In the genomic region with DNA sequence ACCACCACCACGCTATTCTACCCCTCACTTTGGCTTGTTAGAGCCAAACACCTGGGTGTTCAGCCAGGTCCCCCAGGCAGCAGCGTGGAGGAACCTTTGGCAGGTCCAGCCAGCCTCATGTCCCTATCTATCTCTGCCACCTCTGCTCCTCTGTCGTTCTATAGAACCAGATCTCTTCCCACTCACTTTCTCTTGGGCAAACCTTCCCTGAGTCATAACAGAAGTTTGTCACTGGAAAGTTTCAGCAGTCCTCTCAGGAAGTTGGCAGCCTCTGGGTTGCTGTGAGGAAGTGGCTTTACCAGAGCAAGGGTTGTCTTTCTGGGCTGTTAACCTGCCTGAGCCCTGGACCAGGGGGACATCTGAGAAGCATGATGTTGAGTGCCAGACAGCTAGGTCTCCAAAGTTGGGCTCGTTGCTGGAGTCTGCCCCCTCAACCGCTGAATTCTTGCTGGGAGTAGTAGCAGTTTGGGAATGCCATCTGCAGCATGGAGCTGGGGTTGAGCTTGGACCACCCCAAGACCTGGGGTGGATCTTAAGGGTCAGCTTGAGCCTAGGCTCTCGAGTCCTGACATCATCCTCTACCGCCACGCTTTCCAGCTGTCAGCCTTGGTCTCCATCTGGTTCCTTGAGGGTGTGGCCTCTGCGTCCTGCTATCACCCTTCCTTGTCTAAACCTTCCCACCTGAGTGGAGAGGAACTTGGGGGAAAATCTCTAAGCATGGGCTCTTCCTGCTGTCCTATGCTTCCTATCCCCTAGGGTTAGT, we compare ENCODE assay signal across 8 cellular contexts.
A peak's percentile ranks its signal among the peaks of the same experiment; 100 is the strongest.
DNase-seq lines count a peak whose midpoint lies in the region; TF ChIP-seq lines count a peak whose summit lies in the region.

No MANE protein-coding gene starts in this region.

- no peaks in the 10 kb centered on the region for H3K9me3 ChIP-seq in iPS-18c (ENCODE audit: control insufficient read depth, insufficient read depth, low read length)

- DNase-seq in NK-92 treated with Interleukin-12 subunit alpha and Interleukin-12 subunit beta, amount 100 ng/mL, for 24 hours (lab: John Stamatoyannopoulos, UW) = peak; percentile 33
- DNase-seq in NK-92 (lab: John Stamatoyannopoulos, UW; ENCODE audit: unreplicated experiment) (no peak), NOMO-1 (lab: John Stamatoyannopoulos, UW; ENCODE audit: unreplicated experiment in 2 of 2) (peak; percentile 39 to 46), amniotic epithelial cell (ENCODE audit: low read depth) (peak; percentile 54), NCI-H2196 (lab: John Stamatoyannopoulos, UW; ENCODE audit: unreplicated experiment) (no peak), GM10248 (ENCODE audit: extremely low spot score) (no peak)
- DNase-seq in stimulated activated CD4-positive, alpha-beta T cell treated with anti-CD3 and anti-CD28 coated beads, Interleukin-4, amount 100 ng/mL, for 24 hours = peak; percentile 68

- CTCF ChIA-PET in GM10248 (lab: Yijun Ruan, JAX) = interaction anchor here (1.0 to 21.9 kb wide), 12 partner anchors 9 to 146 kb away, joined by 3 to 690 read pairs (median 5); a partner anchor contains a TSS

- H3K4me3 ChIP-seq in iPS-18c (ENCODE audit: insufficient read depth, low read depth, low read length) = peak overlapping the region; percentile 69

- POLR2A ChIA-PET in GM10248 (lab: Yijun Ruan, JAX) = interaction anchor here (0.8 kb wide), 2 partner anchors 39 to 41 kb away, joined by 3 read pairs; a partner anchor contains a TSS

- no peak for TF ChIP-seq CTCF in GM10248 (IDR thresholded peaks at IDR 0.05; ENCODE audit: control extremely low read depth, extremely low read depth, low read depth, missing control alignments)

Comparison
In these comparisons a context has a peak if more than half of its experiments do, and no peak if none do; other contexts are left out.
1. DNase-seq: peak in NK-92 treated with Interleukin-12 subunit alpha and Interleukin-12 subunit beta, amount 100 ng/mL, for 24 hours (single experiment), NOMO-1 (2 of 2), amniotic epithelial cell (single experiment) and stimulated activated CD4-positive, alpha-beta T cell treated with anti-CD3 and anti-CD28 coated beads, Interleukin-4, amount 100 ng/mL, for 24 hours (single experiment); none in NK-92 (single experiment), NCI-H2196 (single experiment) and GM10248 (single experiment).